Comparison of ENCODE assay signal across 14 cellular contexts in the genomic region with DNA sequence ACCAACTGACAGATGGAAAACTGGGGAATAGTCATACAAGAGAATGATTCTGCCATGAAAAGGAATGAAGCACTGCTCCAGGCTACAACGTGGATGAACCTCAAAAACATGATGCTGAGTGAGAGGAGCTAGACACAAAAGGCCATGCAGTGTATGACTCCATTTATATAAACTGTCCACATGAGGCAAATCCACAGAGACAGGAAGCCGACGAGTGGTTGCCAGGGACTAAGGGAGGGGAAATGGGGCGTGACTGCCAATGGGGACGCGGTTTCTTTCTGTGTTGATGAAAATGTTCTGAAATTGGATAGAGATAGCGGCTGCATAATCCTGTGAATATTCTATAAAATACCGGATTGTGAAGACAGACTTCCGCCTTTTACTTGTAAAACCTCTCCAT. TPM values are rescaled to one million over a fixed set of nuclear protein-coding genes. Genes with fewer than 3 reads are reported as not detected.
DNase-seq lines count a peak whose midpoint lies in the region; ATAC-seq and TF ChIP-seq lines count a peak whose summit lies in the region.
"Had no signal": no experiment of that assay in that cellular context is flagged by ENCODE, and none has a peak within 500 bp of the region (broad histone marks: within the 10 kb centered on the region; RNA-seq: fewer than 3 reads in every experiment).

No MANE protein-coding gene starts in this region.

- H3K36me3 ChIP-seq in SK-N-MC (ENCODE audit: insufficient read depth, low read length) (peaks cover 81% of the 10 kb centered on the region), thyroid gland (peaks cover 52% of the 10 kb centered on the region in 2 donors)

- peak overlapping the region; percentile 35 for H3K27ac Mint-ChIP-seq in activated naive CD8-positive, alpha-beta T cell
- H3K27ac Mint-ChIP-seq in activated naive CD8-positive, alpha-beta T cell treated with anti-CD3 and anti-CD28 coated beads for 36 hours = no peak overlapping the region
- peak overlapping the region in 2 of 6 donors; percentile 11 to 13 for H3K27ac Mint-ChIP-seq in immature natural killer cell

- H3K4me1 Mint-ChIP-seq in activated naive CD8-positive, alpha-beta T cell (ENCODE audit: low read depth) = peaks cover 18% of the 10 kb centered on the region
- H3K4me1 Mint-ChIP-seq in activated naive CD8-positive, alpha-beta T cell treated with anti-CD3 and anti-CD28 coated beads for 36 hours = peaks cover 9% of the 10 kb centered on the region
- H3K4me1 Mint-ChIP-seq in immature natural killer cell = peaks cover 13 to 29% of the 10 kb centered on the region in 2 donors
- H3K4me1 Mint-ChIP-seq: H9 had no signal

- no peak for TF ChIP-seq CTCF in thyroid gland (IDR thresholded peaks at IDR 0.05)

- H3K4me3 Mint-ChIP-seq in activated naive CD8-positive, alpha-beta T cell = no peak overlapping the region
- H3K4me3 Mint-ChIP-seq in activated naive CD8-positive, alpha-beta T cell treated with anti-CD3 and anti-CD28 coated beads for 36 hours = no peak overlapping the region
- no peak overlapping the region for H3K4me3 Mint-ChIP-seq in immature natural killer cell
- H3K4me3 Mint-ChIP-seq: central memory CD8-positive, alpha-beta T cell; H9 had no signal

- peak; percentile 73 to 87 for ATAC-seq in right cardiac atrium

- H3K36me3 Mint-ChIP-seq in activated naive CD8-positive, alpha-beta T cell = peaks cover 9% of the 10 kb centered on the region
- peaks cover 28% of the 10 kb centered on the region for H3K36me3 Mint-ChIP-seq in activated naive CD8-positive, alpha-beta T cell treated with anti-CD3 and anti-CD28 coated beads for 36 hours
- H3K36me3 Mint-ChIP-seq in immature natural killer cell = peaks cover 26 to 41% (median 26%) of the 10 kb centered on the region in 3 donors

- no peak for TF ChIP-seq POLR2A in thyroid gland (IDR thresholded peaks at IDR 0.05)

- H3K9me3 ChIP-seq in SK-N-MC (ENCODE audit: low read depth, low read length) (no peaks in the 10 kb centered on the region), right cardiac atrium (ENCODE audit: control insufficient read depth, low read length) (no peaks in the 10 kb centered on the region), thyroid gland (no peaks in the 10 kb centered on the region)

- 52% methylated on average over 9 of the region's 9 CpGs for WGBS in right cardiac atrium
- 61 to 70% methylated on average over 9 of the region's 9 CpGs for WGBS in thyroid gland, 2 donors

- no peaks in the 10 kb centered on the region for H3K9me3 Mint-ChIP-seq in activated naive CD8-positive, alpha-beta T cell (ENCODE audit: low read depth)
- no peaks in the 10 kb centered on the region for H3K9me3 Mint-ChIP-seq in activated naive CD8-positive, alpha-beta T cell treated with anti-CD3 and anti-CD28 coated beads for 36 hours
- no peaks in the 10 kb centered on the region for H3K9me3 Mint-ChIP-seq in immature natural killer cell
- H3K9me3 Mint-ChIP-seq: central memory CD8-positive, alpha-beta T cell; H9 had no signal

- no peak overlapping the region for H3K9ac ChIP-seq in SK-N-MC (ENCODE audit: insufficient read length)

- no peak overlapping the region for H3K4me3 ChIP-seq in SK-N-MC
- no peak overlapping the region for H3K4me3 ChIP-seq in right cardiac atrium (ENCODE audit: low read length)
- H3K4me3 ChIP-seq in thyroid gland (replicated peaks in 1 of 3) = no peak overlapping the region

- H3K27me3 ChIP-seq in right cardiac atrium (ENCODE audit: control insufficient read depth, insufficient read depth) (no peaks in the 10 kb centered on the region), thyroid gland (no peaks in the 10 kb centered on the region)

- H3K27ac ChIP-seq in SK-N-MC (peak overlapping the region; percentile 26; the same call in 1 of the 2 replicates), right cardiac atrium (ENCODE audit: low read length) (no peak overlapping the region), thyroid gland (no peak overlapping the region)
- H3K27ac ChIP-seq: RWPE1 had no signal

- intact Hi-C loops in right cardiac atrium (cut with DNase I) (no loop called here), thyroid gland (cut with DNase I) (no loop called here)

- H3K4me1 ChIP-seq in right cardiac atrium (ENCODE audit: control insufficient read depth, insufficient read depth, low read length) (no peaks in the 10 kb centered on the region), thyroid gland (no peaks in the 10 kb centered on the region)

- no peak for DNase-seq in activated naive CD8-positive, alpha-beta T cell treated with anti-CD3 and anti-CD28 coated beads for 36 hours
- DNase-seq in SK-N-MC (ENCODE audit: low read depth, low spot score) (peak; percentile 5), right cardiac atrium (peak in 2 of 3 donors; percentile 43 to 64), thyroid gland (peak; percentile 15 to 21), OCI-M2 (lab: John Stamatoyannopoulos, UW; ENCODE audit: unreplicated experiment) (no peak), immature natural killer cell (no peak), HUDEP-2 (lab: John Stamatoyannopoulos, UW; ENCODE audit: unreplicated experiment in 76 of 76) (no peak)
- DNase-seq: activated naive CD4-positive, alpha-beta T cell treated with anti-CD3 and anti-CD28 coated beads, Interleukin-2, amount 50 U/mL, for 16 hours; erythroblast; H9; stimulated activated CD4-positive, alpha-beta T cell treated with anti-CD3 and anti-CD28 coated beads, Interleukin-2, amount 100 ng/mL, for 24 hours had no signal

- no peaks in the 10 kb centered on the region for H3K27me3 Mint-ChIP-seq in activated naive CD8-positive, alpha-beta T cell
- H3K27me3 Mint-ChIP-seq in activated naive CD8-positive, alpha-beta T cell treated with anti-CD3 and anti-CD28 coated beads for 36 hours = no peaks in the 10 kb centered on the region
- H3K27me3 Mint-ChIP-seq in immature natural killer cell (ENCODE audit: low read depth in 3 of 3) = peaks cover 0 to 4% (median 0%) of the 10 kb centered on the region in 3 donors
- H3K27me3 Mint-ChIP-seq: central memory CD8-positive, alpha-beta T cell had no signal

RNA-seq across cellular contexts. Expression of a gene that starts 10.2 kb away (rescaled TPM):
- total RNA-seq in activated naive CD8-positive, alpha-beta T cell treated with anti-CD3 and anti-CD28 coated beads for 36 hours = 10 to 100 TPM; 48.1 to 59.2 TPM
- total RNA-seq in right cardiac atrium (10 to 100 TPM; 42.7 to 54.3 (median 45.9) TPM), thyroid gland (100 to 1,000 TPM in 2 of 4 donors, 10 to 100 TPM in 2; 80.9 to 171 (median 119) TPM)
- polyA plus RNA-seq in right cardiac atrium (62.6 TPM), immature natural killer cell (10 to 100 TPM; 66.3 to 82.2 (median 67.7) TPM)

RNA-seq across cellular contexts. Expression of a gene that starts 11.2 kb away (rescaled TPM):
- 1 to 10 TPM in 1 of 2 experiments, under 1 TPM in 1; 0.70 to 1.2 TPM for total RNA-seq in activated naive CD8-positive, alpha-beta T cell treated with anti-CD3 and anti-CD28 coated beads for 36 hours
- total RNA-seq in right cardiac atrium (10 to 100 TPM in 3 of 4 donors, 1 to 10 TPM in 1; 6.8 to 17.0 (median 14.0) TPM), thyroid gland (1 to 10 TPM; 3.2 to 7.8 (median 5.6) TPM)
- polyA plus RNA-seq in right cardiac atrium (13.5 TPM), immature natural killer cell (1 to 10 TPM in 2 of 3 donors, under 1 TPM in 1; 0.78 to 3.2 (median 1.5) TPM)

RNA-seq across cellular contexts. Expression of a gene that starts 21.7 kb away (rescaled TPM):
- 10 to 100 TPM; 16.0 to 17.2 TPM for total RNA-seq in activated naive CD8-positive, alpha-beta T cell treated with anti-CD3 and anti-CD28 coated beads for 36 hours
- total RNA-seq in right cardiac atrium (1 to 10 TPM; 5.3 to 6.1 (median 5.6) TPM), thyroid gland (10 to 100 TPM in 1 of 4 donors, 1 to 10 TPM in 3; 4.4 to 12.9 (median 8.4) TPM)
- polyA plus RNA-seq in right cardiac atrium (4.5 TPM), immature natural killer cell (1 to 10 TPM; 1.2 to 5.3 (median 2.0) TPM)

Comparison
In these comparisons a context has a peak if more than half of its experiments do, and no peak if none do; other contexts are left out.
1. DNase-seq: peak in SK-N-MC (single experiment), right cardiac atrium (2 of 3) and thyroid gland (2 of 2); none in activated naive CD8-positive, alpha-beta T cell treated with anti-CD3 and anti-CD28 coated beads for 36 hours (single experiment), OCI-M2 (single experiment), immature natural killer cell (0 of 3) and HUDEP-2 (0 of 76).